ENCODE assay signal across 20 cellular contexts in genomic region chr2:50943781-50944180, GRCh38.
"Had no signal": no experiment of that assay in that cellular context is flagged by ENCODE, and none has a peak within 500 bp of the region (broad histone marks: within the 10 kb centered on the region; RNA-seq: fewer than 3 reads in every experiment).

No MANE protein-coding gene starts in this region.

- ATAC-seq: effector memory CD8-positive, alpha-beta T cell; esophagus mucosa; foreskin keratinocyte; gastroesophageal sphincter; heart left ventricle; left colon; left lung; left ventricle myocardium superior; lower lobe of right lung; mucosa of descending colon had no signal

- DNase-seq: effector CD8-positive, alpha-beta T cell; effector memory CD8-positive, alpha-beta T cell; endodermal cell; erythroblast; esophagus squamous epithelium; foreskin keratinocyte; heart left ventricle; hypothalamus; immature natural killer cell; islet precursor cell; kidney; kidney glomerular epithelial cell; left colon; left lung; left ventricle myocardium superior; lower lobe of right lung; mesenchymal stem cell; mucosa of descending colon had no signal
